Comparison of ENCODE assay signal across 8 cellular contexts in the genomic region with DNA sequence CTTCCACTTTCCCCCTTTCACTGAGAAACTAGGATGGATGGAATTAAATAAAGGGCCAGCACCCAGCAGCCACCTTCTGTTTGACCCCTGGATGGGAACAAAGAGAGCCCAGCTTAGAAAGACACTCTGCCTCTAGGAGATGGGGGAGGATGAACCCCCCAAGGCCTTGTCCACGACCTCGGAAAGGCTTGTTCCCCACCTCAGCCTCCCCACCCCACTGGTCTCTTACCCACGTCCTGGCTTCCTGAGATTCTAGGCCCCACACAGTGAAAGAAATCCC. TPM values are rescaled to one million over a fixed set of nuclear protein-coding genes. Genes with fewer than 3 reads are reported as not detected.
DNase-seq lines count a peak whose midpoint lies in the region; ATAC-seq and TF ChIP-seq lines count a peak whose summit lies in the region.

No MANE protein-coding gene starts in this region.

- ATAC-seq in GM21576 (IDR thresholded peaks at IDR 0.05; ENCODE audit: unreplicated experiment) (peak; percentile 3), gastrocnemius medialis (no peak)

- TF ChIP-seq POLR2A in gastrocnemius medialis (IDR thresholded peaks at IDR 0.05) = no peak

- no peak for DNase-seq in SJSA1 (ENCODE audit: low read depth in 1 of 2, low spot score in 2 of 2)
- no peak for DNase-seq in fibroblast of mammary gland (ENCODE audit: low read depth)
- no peak for DNase-seq in gastrocnemius medialis
- no peak for DNase-seq in GM19240 (ENCODE audit: insufficient read length, low spot score)
- no peak for DNase-seq in activated CD8-positive, alpha-beta memory T cell treated with anti-CD3 and anti-CD28 coated beads, Interleukin-2, amount 50 U/mL, for 4 hours
- DNase-seq in COR-L47 (lab: John Stamatoyannopoulos, UW) = no peak
- DNase-seq in NCI-H2029 treated with DMSO at 0.1 percent for 48 hours (lab: John Stamatoyannopoulos, UW) = no peak

- H3K4me1 ChIP-seq in SJSA1 (replicated peaks) (peaks cover 73% of the 10 kb centered on the region), gastrocnemius medialis (peaks cover 74 to 83% of the 10 kb centered on the region in 2 donors)

- H3K27me3 ChIP-seq in SJSA1 (replicated peaks) = no peaks in the 10 kb centered on the region
- no peaks in the 10 kb centered on the region for H3K27me3 ChIP-seq in gastrocnemius medialis

- intact Hi-C loops in gastrocnemius medialis (cut with DNase I; ENCODE audit: low total_unique reads) = no loop called here

- TF ChIP-seq CTCF in fibroblast of mammary gland (conservative IDR thresholded peaks at IDR 0.05; ENCODE audit: control insufficient read depth, insufficient read depth, low read depth, low read length) = no peak
- no peak for TF ChIP-seq CTCF in gastrocnemius medialis (IDR thresholded peaks at IDR 0.05 in 4 of 5, conservative IDR thresholded peaks at IDR 0.05 in 1 of 5)

- H3K36me3 ChIP-seq in SJSA1 = peaks cover 15% of the 10 kb centered on the region
- no peaks in the 10 kb centered on the region for H3K36me3 ChIP-seq in gastrocnemius medialis

- H3K9me3 ChIP-seq in SJSA1 (replicated peaks) (no peaks in the 10 kb centered on the region), gastrocnemius medialis (no peaks in the 10 kb centered on the region)

- H3K4me3 ChIP-seq in SJSA1 (no peak overlapping the region), fibroblast of mammary gland (ENCODE audit: control insufficient read depth, low read depth, low read length) (peak overlapping the region; percentile 45), gastrocnemius medialis (peak overlapping the region in 2 of 4 donors; percentile 12 to 19)

- H3K27ac ChIP-seq in SJSA1 (peak overlapping the region; percentile 89), gastrocnemius medialis (peak overlapping the region; percentile 82 to 97 (median 92))

- in situ Hi-C loops in gastrocnemius medialis (cut with MboI; ENCODE audit: low sequenced_read_pairs in 4 of 4) = no loop called here

RNA-seq across cellular contexts. Expression of gene ITPRIP, which starts 9.7 kb away (rescaled TPM):
- total RNA-seq in SJSA1 (2014; rRNA removed; shearing (Covaris generic)) = 3.8 and 4.2 TPM in 2 replicates
- 10 to 100 TPM in 1 of 4 donors, 1 to 10 TPM in 3; 5.0 to 19.9 (median 7.9) TPM for total RNA-seq in gastrocnemius medialis

RNA-seq across cellular contexts. Expression of gene CFAP58, which starts 25.1 kb away (rescaled TPM):
- 0.34 and 1.5 TPM in 2 replicates for total RNA-seq in SJSA1 (2014; rRNA removed; shearing (Covaris generic))
- total RNA-seq in gastrocnemius medialis = under 1 TPM in 3 of 4 donors, not detected in 1; 0.13 to 0.36 (median 0.27) TPM

RNA-seq across cellular contexts. Expression of gene GSTO2, which starts 59.6 kb away (rescaled TPM):
- total RNA-seq in SJSA1 (2014; rRNA removed; shearing (Covaris generic)) = 0.13 TPM in 1 of 2 replicates, not detected in the other
- total RNA-seq in gastrocnemius medialis = 1 to 10 TPM in 2 of 4 donors, under 1 TPM in 1, not detected in 1; 0.71 to 2.3 (median 1.4) TPM
